28 cellular contexts compared by ENCODE assay signal in genomic region chr13:52112606-52113005, GRCh38. TPM values are rescaled to one million over a fixed set of nuclear protein-coding genes. Genes with fewer than 3 reads are reported as not detected.
"Had no signal": no experiment of that assay in that cellular context is flagged by ENCODE, and none has a peak within 500 bp of the region (broad histone marks: within the 10 kb centered on the region; RNA-seq: fewer than 3 reads in every experiment).

No MANE protein-coding gene starts in this region.

- H3K9me3 Mint-ChIP-seq: immature natural killer cell; naive thymus-derived CD8-positive, alpha-beta T cell; stimulated activated effector memory CD8-positive, alpha-beta T cell treated with anti-CD3 and anti-CD28 coated beads, Interleukin-12 subunit alpha, Interleukin-12 subunit beta, amount 100 ng/mL, for 72 hours had no signal

- H3K36me3 ChIP-seq: gastroesophageal sphincter, stomach, thyroid gland, vagina had no signal

- H3K27me3 ChIP-seq: dorsolateral prefrontal cortex, gastroesophageal sphincter, stomach, thyroid gland, vagina had no signal

- H3K9me3 ChIP-seq: gastroesophageal sphincter, psoas muscle, stomach, thyroid gland, vagina had no signal

- H3K4me1 Mint-ChIP-seq: immature natural killer cell; naive thymus-derived CD8-positive, alpha-beta T cell; stimulated activated effector memory CD8-positive, alpha-beta T cell treated with anti-CD3 and anti-CD28 coated beads, Interleukin-12 subunit alpha, Interleukin-12 subunit beta, amount 100 ng/mL, for 72 hours had no signal

- H3K4me1 ChIP-seq: gastroesophageal sphincter, psoas muscle, stomach, thyroid gland, vagina had no signal

- DNase-seq: cerebellar nuclear complex; dorsolateral prefrontal cortex; effector CD4-positive, alpha-beta T cell; endodermal cell; foreskin fibroblast; hypothalamus; immature natural killer cell; islet precursor cell; kidney glomerular epithelial cell; mesenchymal stem cell; midbrain; naive thymus-derived CD8-positive, alpha-beta T cell; nephron progenitor cell; nucleus accumbens; posterior cingulate gyrus; psoas muscle; stimulated activated CD4-positive, alpha-beta T cell treated with anti-CD3 and anti-CD28 coated beads, Interleukin-2, amount 100 ng/mL, for 24 hours; stimulated activated CD4-positive, alpha-beta T cell treated with anti-CD3 and anti-CD28 coated beads, Interleukin-4, amount 100 ng/mL, for 24 hours; stimulated activated naive CD4-positive, alpha-beta T cell treated with Interleukin-2 at 50 U/mL for 16 hours; stomach; thyroid gland; trophoblast cell had no signal

- H3K27ac Mint-ChIP-seq: endodermal cell; immature natural killer cell; naive thymus-derived CD8-positive, alpha-beta T cell; nephron progenitor cell; stimulated activated effector memory CD8-positive, alpha-beta T cell treated with anti-CD3 and anti-CD28 coated beads, Interleukin-12 subunit alpha, Interleukin-12 subunit beta, amount 100 ng/mL, for 72 hours had no signal

- H3K36me3 Mint-ChIP-seq: immature natural killer cell; stimulated activated effector memory CD8-positive, alpha-beta T cell treated with anti-CD3 and anti-CD28 coated beads, Interleukin-12 subunit alpha, Interleukin-12 subunit beta, amount 100 ng/mL, for 72 hours had no signal

- H3K27ac ChIP-seq: dorsolateral prefrontal cortex, epithelial cell of prostate, gastroesophageal sphincter, psoas muscle, stomach, thyroid gland, vagina had no signal

- ATAC-seq: esophagus mucosa; gastroesophageal sphincter; naive thymus-derived CD8-positive, alpha-beta T cell; psoas muscle; sciatic nerve; stimulated activated effector memory CD8-positive, alpha-beta T cell treated with anti-CD3 and anti-CD28 coated beads, Interleukin-12 subunit alpha, Interleukin-12 subunit beta, amount 100 ng/mL, for 72 hours had no signal

- H3K4me3 ChIP-seq: dorsolateral prefrontal cortex, gastroesophageal sphincter, psoas muscle, stomach, thyroid gland, vagina had no signal

- H3K4me3 Mint-ChIP-seq: endodermal cell; immature natural killer cell; naive thymus-derived CD8-positive, alpha-beta T cell; nephron progenitor cell; stimulated activated effector memory CD8-positive, alpha-beta T cell treated with anti-CD3 and anti-CD28 coated beads, Interleukin-12 subunit alpha, Interleukin-12 subunit beta, amount 100 ng/mL, for 72 hours had no signal

RNA-seq across cellular contexts. Expression of gene NEK5, which starts 16.3 kb away (rescaled TPM):
- total RNA-seq: naive thymus-derived CD8-positive, alpha-beta T cell had no signal
- polyA plus RNA-seq: naive thymus-derived CD8-positive, alpha-beta T cell had no signal
